ENCODE assay signal across 9 cellular contexts in genomic region chr16:55377840-55378239, GRCh38. TPM values are rescaled to one million over a fixed set of nuclear protein-coding genes. Genes with fewer than 3 reads are reported as not detected.
"Had no signal": no experiment of that assay in that cellular context is flagged by ENCODE, and none has a peak within 500 bp of the region (broad histone marks: within the 10 kb centered on the region; RNA-seq: fewer than 3 reads in every experiment).

No MANE protein-coding gene starts in this region.

- H3K4me3 ChIP-seq: GM23338 had no signal

- FAIRE-seq: H1, H54 had no signal

- H2AFZ ChIP-seq: GM23338 had no signal

- ATAC-seq: GM23338 had no signal

- H3K27ac ChIP-seq: HL-60 had no signal

- H3K4me2 ChIP-seq: GM23338 had no signal

- DNase-seq: H9, HCEC 1CT, IMR-90, KBM-7 had no signal

RNA-seq across cellular contexts. Expression of gene IRX6, which starts 53.8 kb away (rescaled TPM):
- total RNA-seq: GM23338, H9, HT1080, IMR-90 had no signal
- polyA plus RNA-seq: H1, IMR-90 had no signal
